14 cellular contexts compared by ENCODE assay signal in genomic region chr19:18999016-18999758, GRCh38. TPM values are rescaled to one million over a fixed set of nuclear protein-coding genes. Genes with fewer than 3 reads are reported as not detected.
A peak's percentile ranks its signal among the peaks of the same experiment; 100 is the strongest.
DNase-seq lines count a peak whose midpoint lies in the region; ATAC-seq, FAIRE-seq and TF ChIP-seq lines count a peak whose summit lies in the region.
"Had no signal": no experiment of that assay in that cellular context is flagged by ENCODE, and none has a peak within 500 bp of the region (broad histone marks: within the 10 kb centered on the region; RNA-seq: fewer than 3 reads in every experiment).

No MANE protein-coding gene starts in this region.

- no peak overlapping the region for H2AFZ ChIP-seq in endothelial cell of umbilical vein (ENCODE audit: low read depth, low read length)

- H3K27ac Mint-ChIP-seq in T-cell, result peak overlapping the region; percentile 52 to 55
- H3K27ac Mint-ChIP-seq: B cell, mesothelial cell of epicardium had no signal

- dilution Hi-C loops in endothelial cell of umbilical vein (cut with MboI; ENCODE audit: extremely low pct_ligation_motif_present, low sequenced_read_pairs), result no loop called here

- no peak overlapping the region for H3K4me3 ChIP-seq in left ventricle myocardium inferior
- no peak overlapping the region for H3K4me3 ChIP-seq in endothelial cell of umbilical vein (replicated peaks in 1 of 3; ENCODE audit: insufficient read depth in 1 of 3, low read depth in 1 of 3, low read length in 3 of 3)
- H3K4me3 ChIP-seq: Peyer's patch had no signal

- H3K9ac ChIP-seq in endothelial cell of umbilical vein (replicated peaks; ENCODE audit: extremely low read depth, insufficient read depth, low read length), result no peak overlapping the region

- POLR2A ChIA-PET in T-cell (lab: Charles Lee) (no interaction called here), endothelial cell of umbilical vein (lab: Charles Lee) (no interaction called here)

- intact Hi-C loops in left cardiac atrium (cut with DNase I), result no loop called here
- intact Hi-C loops in left ventricle myocardium inferior (cut with micrococcal nuclease), result no loop called here
- intact Hi-C loops in endothelial cell of umbilical vein (cut with micrococcal nuclease), result no loop called here

- FAIRE-seq in endothelial cell of umbilical vein (lab: Jason Lieb, UNC), result peak; percentile 83

- no TSS peak for BruUV-seq in endothelial cell of umbilical vein (replicated peaks; lab: Mats Ljungman, UMichigan)

- CTCF ChIA-PET in T-cell (lab: Charles Lee), result interaction anchor here in 1 of 2 donors (0.5 kb wide), 1 partner anchor 193 kb away, joined by 11 read pairs; no protein-coding TSS in a partner anchor
- CTCF ChIA-PET in endothelial cell of umbilical vein (lab: Charles Lee), result interaction anchor here (1.0 to 1.7 kb wide), 4 partner anchors 9 to 104 kb away, joined by 3 to 6 read pairs (median 4); no protein-coding TSS in a partner anchor

- no peaks in the 10 kb centered on the region for H3K9me1 ChIP-seq in endothelial cell of umbilical vein (replicated peaks; ENCODE audit: control insufficient read depth, extremely low read depth, insufficient read depth, low read length)

- H3K4me1 Mint-ChIP-seq in T-cell, result peaks cover 22 to 27% (median 25%) of the 10 kb centered on the region in 3 donors
- H3K4me1 Mint-ChIP-seq: B cell, mesothelial cell of epicardium had no signal

- no peaks in the 10 kb centered on the region for H3K9me3 Mint-ChIP-seq in T-cell
- H3K9me3 Mint-ChIP-seq: mesothelial cell of epicardium had no signal

- no peaks in the 10 kb centered on the region for H3K27me3 Mint-ChIP-seq in T-cell
- H3K27me3 Mint-ChIP-seq: B cell had no signal

- H3K9me3 ChIP-seq in left ventricle myocardium inferior (replicated peaks) (no peaks in the 10 kb centered on the region), endothelial cell of umbilical vein (replicated peaks; ENCODE audit: control insufficient read depth, insufficient read depth, low read length) (no peaks in the 10 kb centered on the region)
- H3K9me3 ChIP-seq: Peyer's patch had no signal

- peaks cover 34% of the 10 kb centered on the region for H3K36me3 Mint-ChIP-seq in T-cell

- DNase-seq in left cardiac atrium, result peak; percentile 49
- DNase-seq in left ventricle myocardium inferior, result no peak
- DNase-seq in T-cell, result no peak
- peak; percentile 50 for DNase-seq in endothelial cell of umbilical vein (ENCODE audit: low read depth, low spot score)
- no peak for DNase-seq in GM19238 (ENCODE audit: insufficient read length, low spot score)
- DNase-seq: erythroblast; MM.1S; Peyer's patch; stimulated activated naive CD4-positive, alpha-beta T cell treated with Interleukin-2 at 50 U/mL for 16 hours had no signal

- TF ChIP-seq CTCF in left ventricle myocardium inferior (IDR thresholded peaks at IDR 0.05; ENCODE audit: borderline replicate concordance) (no peak), endothelial cell of umbilical vein (IDR thresholded peaks at IDR 0.05; ENCODE audit: extremely low read depth in 1 of 2, insufficient read depth in 1 of 2, low read depth in 1 of 2, low read length in 2 of 2) (no peak)

- H3K27me3 ChIP-seq in left ventricle myocardium inferior (ENCODE audit: low read depth) (no peaks in the 10 kb centered on the region), endothelial cell of umbilical vein (ENCODE audit: control insufficient read depth in 2 of 2, insufficient read depth in 2 of 2, low read length in 2 of 2) (no peaks in the 10 kb centered on the region)
- H3K27me3 ChIP-seq: Peyer's patch had no signal

- H3K4me3 Mint-ChIP-seq in T-cell, result peak overlapping the region in 1 of 3 donors; percentile 15
- H3K4me3 Mint-ChIP-seq: B cell, mesothelial cell of epicardium had no signal

- no peaks in the 10 kb centered on the region for H3K79me2 ChIP-seq in endothelial cell of umbilical vein (ENCODE audit: control insufficient read depth, insufficient read depth, low read length)

- H3K4me1 ChIP-seq in left ventricle myocardium inferior (peaks cover 19% of the 10 kb centered on the region), endothelial cell of umbilical vein (ENCODE audit: control insufficient read depth, extremely low read depth, insufficient read depth, low read length) (peaks cover 13% of the 10 kb centered on the region)
- H3K4me1 ChIP-seq: Peyer's patch had no signal

- no peaks in the 10 kb centered on the region for H4K20me1 ChIP-seq in endothelial cell of umbilical vein (replicated peaks; ENCODE audit: control insufficient read depth, extremely low read depth, insufficient read depth, low read length)

- H3K4me2 ChIP-seq in endothelial cell of umbilical vein (ENCODE audit: insufficient read depth, low read length), result no peak overlapping the region

- TF ChIP-seq POLR2A in endothelial cell of umbilical vein (IDR thresholded peaks at IDR 0.05; ENCODE audit: low read depth, low read length), result no peak

- ATAC-seq in left cardiac atrium, result no peak
- peak in 2 of 4 experiments; percentile 20 to 23 for ATAC-seq in T-cell (replicated peaks in 1 of 4)
- no peak for ATAC-seq in GM18868 (IDR thresholded peaks at IDR 0.05; ENCODE audit: unreplicated experiment)
- no peak for ATAC-seq in HG03439 (IDR thresholded peaks at IDR 0.05; ENCODE audit: unreplicated experiment)
- no peak for ATAC-seq in GM18861 (IDR thresholded peaks at IDR 0.05; ENCODE audit: unreplicated experiment)

- H3K36me3 ChIP-seq in left ventricle myocardium inferior (peaks cover 77% of the 10 kb centered on the region), endothelial cell of umbilical vein (ENCODE audit: control insufficient read depth in 2 of 2, extremely low read depth in 1 of 2, insufficient read depth in 2 of 2, low read length in 2 of 2) (peaks cover 18 to 20% of the 10 kb centered on the region in 2 experiments)

- H3K27ac ChIP-seq in left ventricle myocardium inferior (replicated peaks) (no peak overlapping the region), endothelial cell of umbilical vein (ENCODE audit: insufficient read depth, low read depth, low read length) (no peak overlapping the region)
- H3K27ac ChIP-seq: Peyer's patch had no signal

TF ChIP-seq in endothelial cell of umbilical vein, 7 proteins besides CTCF, POLR2A, EP300 and RAD21:
- TF ChIP-seq JUN (IDR thresholded peaks at IDR 0.05; ENCODE audit: borderline replicate concordance, insufficient read depth, insufficient read length, low read depth), result no peak
- TF ChIP-seq MAX (IDR thresholded peaks at IDR 0.05; ENCODE audit: insufficient read depth, insufficient read length), result no peak
- TF ChIP-seq MYC (IDR thresholded peaks at IDR 0.05; ENCODE audit: low read depth, low read length), result no peak
- TF ChIP-seq EZH2 (IDR thresholded peaks at IDR 0.05; ENCODE audit: borderline replicate concordance, low read depth, low read length, severe bottlenecking), result no peak
- TF ChIP-seq GATA2 (IDR thresholded peaks at IDR 0.05; ENCODE audit: insufficient read depth, insufficient read length, low read depth, low read length), result no peak
- TF ChIP-seq POLR2AphosphoS5 (IDR thresholded peaks at IDR 0.05; ENCODE audit: insufficient read depth, low read depth, low read length), result no peak
- no peak for TF ChIP-seq FOS (IDR thresholded peaks at IDR 0.05; ENCODE audit: borderline replicate concordance, insufficient read depth, low read length)

RNA-seq across cellular contexts. Expression of gene SUGP2, which starts 34.1 kb away (rescaled TPM):
- total RNA-seq in left cardiac atrium, result 10 to 100 TPM; 59.7 to 63.7 TPM
- total RNA-seq in left ventricle myocardium inferior, result 68.2 TPM
- 100 to 1,000 TPM; 114 to 139 (median 119) TPM for total RNA-seq in T-cell
- 74.4 and 79.7 TPM in 2 replicates for total RNA-seq in endothelial cell of umbilical vein
- 43.3 and 44.6 TPM in 2 replicates for polyA plus RNA-seq in endothelial cell of umbilical vein
- polyA plus RNA-seq in endothelial cell of umbilical vein (2011; cell fraction: cytosol; rRNA removed), result 19.8 and 27.1 TPM in 2 replicates
- 265 and 309 TPM in 2 replicates for polyA plus RNA-seq in endothelial cell of umbilical vein (2011; cell fraction: nucleus; rRNA removed)
- 57.1 and 59.2 TPM in 2 replicates for polyA plus RNA-seq in endothelial cell of umbilical vein (2012)
- 30.7 and 39.0 TPM in 2 replicates for polyA minus RNA-seq in endothelial cell of umbilical vein
- polyA minus RNA-seq in endothelial cell of umbilical vein (2011; cell fraction: cytosol; rRNA and poly(A)+ RNA removed), result 12.4 TPM
- 52.7 and 74.6 TPM in 2 replicates for polyA minus RNA-seq in endothelial cell of umbilical vein (2011; cell fraction: nucleus; rRNA and poly(A)+ RNA removed)

RNA-seq across cellular contexts. Expression of gene ARMC6, which starts 34.2 kb away (rescaled TPM):
- total RNA-seq in left cardiac atrium (10 to 100 TPM; 12.9 to 16.9 TPM), left ventricle myocardium inferior (15.0 TPM), T-cell (10 to 100 TPM; 12.8 to 22.7 (median 18.7) TPM), endothelial cell of umbilical vein (35.4 and 44.7 TPM in 2 replicates)
- polyA plus RNA-seq in endothelial cell of umbilical vein, result 33.9 and 42.4 TPM in 2 replicates
- 32.8 and 38.0 TPM in 2 replicates for polyA plus RNA-seq in endothelial cell of umbilical vein (2011; cell fraction: cytosol; rRNA removed)
- polyA plus RNA-seq in endothelial cell of umbilical vein (2011; cell fraction: nucleus; rRNA removed), result 27.2 and 28.9 TPM in 2 replicates
- 35.8 and 36.5 TPM in 2 replicates for polyA plus RNA-seq in endothelial cell of umbilical vein (2012)
- 36.2 and 41.6 TPM in 2 replicates for polyA minus RNA-seq in endothelial cell of umbilical vein
- 51.7 TPM for polyA minus RNA-seq in endothelial cell of umbilical vein (2011; cell fraction: cytosol; rRNA and poly(A)+ RNA removed)
- 14.3 and 14.7 TPM in 2 replicates for polyA minus RNA-seq in endothelial cell of umbilical vein (2011; cell fraction: nucleus; rRNA and poly(A)+ RNA removed)

RNA-seq across cellular contexts. Expression of gene HOMER3, which starts 58.2 kb away (rescaled TPM):
- total RNA-seq in left cardiac atrium (10 to 100 TPM; 15.2 to 18.9 TPM), left ventricle myocardium inferior (14.7 TPM), T-cell (1 to 10 TPM in 4 of 5 donors, under 1 TPM in 1; 0.93 to 1.9 (median 1.3) TPM), endothelial cell of umbilical vein (131 and 139 TPM in 2 replicates)
- polyA plus RNA-seq in endothelial cell of umbilical vein, result 180 and 184 TPM in 2 replicates
- 87.0 and 149 TPM in 2 replicates for polyA plus RNA-seq in endothelial cell of umbilical vein (2011; cell fraction: cytosol; rRNA removed)
- polyA plus RNA-seq in endothelial cell of umbilical vein (2011; cell fraction: nucleus; rRNA removed), result 180 and 225 TPM in 2 replicates
- polyA plus RNA-seq in endothelial cell of umbilical vein (2012), result 111 and 166 TPM in 2 replicates
- 82.4 and 98.5 TPM in 2 replicates for polyA minus RNA-seq in endothelial cell of umbilical vein
- polyA minus RNA-seq in endothelial cell of umbilical vein (2011; cell fraction: cytosol; rRNA and poly(A)+ RNA removed), result 9.4 TPM
- polyA minus RNA-seq in endothelial cell of umbilical vein (2011; cell fraction: nucleus; rRNA and poly(A)+ RNA removed), result 43.0 and 63.2 TPM in 2 replicates

Comparison
In these comparisons a context has a peak if more than half of its experiments do, and no peak if none do; other contexts are left out.
1. DNase-seq: peak in left cardiac atrium (single experiment) and endothelial cell of umbilical vein (single experiment); none in left ventricle myocardium inferior (single experiment), T-cell (0 of 34) and GM19238 (single experiment).